In the genomic region with DNA sequence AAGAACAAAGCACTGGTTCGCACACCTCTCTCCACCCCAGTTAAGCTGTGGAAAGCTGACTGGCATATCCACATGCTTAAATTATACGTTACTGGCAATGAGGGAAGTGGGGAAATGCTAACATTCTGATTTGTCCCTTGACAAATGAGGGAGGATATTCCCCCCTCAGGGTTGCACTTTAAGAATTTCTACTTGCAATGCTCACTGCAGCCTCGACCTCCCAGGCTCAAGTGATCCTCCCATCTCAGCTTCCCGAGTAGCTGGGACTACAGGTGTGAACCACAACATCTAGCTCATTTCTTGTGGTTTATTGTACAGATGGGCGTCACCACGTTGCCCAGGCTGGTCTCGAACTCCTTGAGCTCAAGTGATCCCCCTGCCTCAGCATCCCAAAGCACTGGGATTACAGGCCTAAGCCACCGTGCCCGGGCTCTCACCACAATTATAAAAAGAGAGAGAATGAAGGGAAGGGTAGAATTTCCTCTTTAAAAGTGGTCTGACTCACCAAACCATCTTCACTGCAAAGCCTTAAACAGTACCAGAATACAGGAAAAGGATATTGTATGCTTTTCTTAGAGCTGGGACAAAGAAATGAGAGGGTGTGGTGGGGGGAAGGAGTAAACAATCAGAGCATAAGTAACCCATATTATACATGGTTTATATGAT, we compare ENCODE assay signal across 9 cellular contexts. TPM values are rescaled to one million over a fixed set of nuclear protein-coding genes. Genes with fewer than 3 reads are reported as not detected.
DNase-seq lines count a peak whose midpoint lies in the region; ATAC-seq, FAIRE-seq and TF ChIP-seq lines count a peak whose summit lies in the region.
"Had no signal": no experiment of that assay in that cellular context is flagged by ENCODE, and none has a peak within 500 bp of the region (broad histone marks: within the 10 kb centered on the region; RNA-seq: fewer than 3 reads in every experiment).

No MANE protein-coding gene starts in this region.

- TF ChIP-seq RAD21 in GM12878 (IDR thresholded peaks at IDR 0.05; ENCODE audit: insufficient read depth, low read depth, low read length) = no peak

- no TSS peak for BruUV-seq in GM12878 (replicated peaks; lab: Mats Ljungman, UMichigan)

- H3K79me2 ChIP-seq in DND-41 (ENCODE audit: insufficient read depth, low read length) (peaks cover 100% of the 10 kb centered on the region), GM12878 (ENCODE audit: control insufficient read depth, insufficient read depth, low read length) (peaks cover 99% of the 10 kb centered on the region)

- H3K4me3 ChIP-seq in DND-41 (ENCODE audit: low read depth in 1 of 2, low read length in 2 of 2) = no peak overlapping the region
- no peak overlapping the region for H3K4me3 ChIP-seq in GM12878
- H3K4me3 ChIP-seq in naive thymus-derived CD4-positive, alpha-beta T cell (ENCODE audit: low read length) = peak overlapping the region; percentile 10

- CTCF ChIA-PET in GM12878 (lab: Yijun Ruan, JAX) = interaction anchor here (0.6 to 7.4 kb wide), 12 partner anchors 9 to 135 kb away, joined by 3 to 64 read pairs (median 4); no protein-coding TSS in a partner anchor
- CTCF ChIA-PET in naive thymus-derived CD4-positive, alpha-beta T cell (lab: Charles Lee) = interaction anchor here (1.1 kb wide), 1 partner anchor 9 kb away, joined by 4 read pairs; no protein-coding TSS in a partner anchor

- H3K9ac ChIP-seq in DND-41 (ENCODE audit: low read depth, low read length) (no peak overlapping the region), GM12878 (ENCODE audit: control insufficient read depth, insufficient read depth, low read length) (no peak overlapping the region)
- H3K9ac ChIP-seq: parathyroid adenoma had no signal

- TF ChIP-seq POLR2A in GM12878 (IDR thresholded peaks at IDR 0.05; ENCODE audit: low read depth, low read length) = no peak

- TF ChIP-seq CTCF in DND-41 (IDR thresholded peaks at IDR 0.05; ENCODE audit: borderline replicate concordance, extremely low read depth, low read length, poor library complexity, severe bottlenecking) (no peak), GM12878 (IDR thresholded peaks at IDR 0.05 in 2 of 3, conservative IDR thresholded peaks at IDR 0.05 in 1 of 3; ENCODE audit: control insufficient read depth in 2 of 3, extremely low read depth in 1 of 3, insufficient read depth in 1 of 3, low read depth in 3 of 3, low read length in 3 of 3) (no peak)

- H3K4me1 Mint-ChIP-seq in naive thymus-derived CD4-positive, alpha-beta T cell = peaks cover 78 to 100% (median 90%) of the 10 kb centered on the region in 7 donors

- H3K36me3 ChIP-seq in DND-41 (ENCODE audit: insufficient read depth, low read length) = peaks cover 13% of the 10 kb centered on the region; the same call in 1 of the 2 replicates
- H3K36me3 ChIP-seq in GM12878 (ENCODE audit: control insufficient read depth in 2 of 2, insufficient read depth in 2 of 2, low read length in 1 of 2) = no peaks in the 10 kb centered on the region
- no peaks in the 10 kb centered on the region for H3K36me3 ChIP-seq in naive thymus-derived CD4-positive, alpha-beta T cell (ENCODE audit: control insufficient read depth in 2 of 3, insufficient read depth in 3 of 3, low read length in 3 of 3)

- peak; percentile 54 for DNase-seq in DND-41
- DNase-seq in NCI-H2227 (lab: John Stamatoyannopoulos, UW; ENCODE audit: unreplicated experiment) = peak; percentile 27
- no peak for DNase-seq in GM12878 (ENCODE audit: low read depth, low spot score)
- peak in 3 of 9 donors; percentile 14 to 44 (median 24) for DNase-seq in naive thymus-derived CD4-positive, alpha-beta T cell
- no peak for DNase-seq in middle frontal gyrus (ENCODE audit: extremely low spot score, low spot score)
- no peak for DNase-seq in NCI-H774 (lab: John Stamatoyannopoulos, UW)

- H2AFZ ChIP-seq in DND-41 (ENCODE audit: low read depth, low read length) = no peak overlapping the region
- no peak overlapping the region for H2AFZ ChIP-seq in GM12878 (ENCODE audit: control insufficient read depth, low read depth, low read length)
- H2AFZ ChIP-seq: parathyroid adenoma had no signal

- H3K9me3 ChIP-seq in DND-41 (ENCODE audit: insufficient read depth, low read length, severe bottlenecking) (no peaks in the 10 kb centered on the region), GM12878 (replicated peaks; ENCODE audit: control insufficient read depth, insufficient read depth, low read length) (no peaks in the 10 kb centered on the region)
- H3K9me3 ChIP-seq in naive thymus-derived CD4-positive, alpha-beta T cell (ENCODE audit: control insufficient read depth in 2 of 3, low read length in 3 of 3) = no peaks in the 10 kb centered on the region

- WGBS in GM12878 (ENCODE audit: insufficient coverage, insufficient replicate concordance, low lambda C conversion rate, missing lambda C conversion rate) = 69% methylated on average over 9 of the region's 9 CpGs

- no peak overlapping the region for H3K4me2 ChIP-seq in DND-41 (ENCODE audit: insufficient read depth, low read length)
- peak overlapping the region; percentile 77 for H3K4me2 ChIP-seq in GM12878 (ENCODE audit: control insufficient read depth, insufficient read depth)

- in situ Hi-C loops in GM12878 (cut with MboI) = no loop called here

- TF ChIP-seq EP300 in GM12878 (IDR thresholded peaks at IDR 0.05; ENCODE audit: borderline replicate concordance in 1 of 2, control insufficient read depth in 1 of 2, low read depth in 2 of 2, low read length in 2 of 2) = no peak

- peak overlapping the region; percentile 57 to 82 (median 70) for H3K4me3 Mint-ChIP-seq in naive thymus-derived CD4-positive, alpha-beta T cell

- peak overlapping the region; percentile 19; the same call in 1 of the 2 replicates for H3K27ac ChIP-seq in DND-41 (ENCODE audit: low read length)
- peak overlapping the region; percentile 29 for H3K27ac ChIP-seq in GM12878 (ENCODE audit: control insufficient read depth, insufficient read depth)
- H3K27ac ChIP-seq in naive thymus-derived CD4-positive, alpha-beta T cell (ENCODE audit: low read depth, low read length) = peak overlapping the region; percentile 27
- H3K27ac ChIP-seq: parathyroid adenoma had no signal

- POLR2A ChIA-PET in GM12878 (lab: Charles Lee) = interaction anchor here (0.5 to 8.1 kb wide), 7 partner anchors 10 to 880 kb away, joined by 3 to 124 read pairs (median 4); no protein-coding TSS in a partner anchor
- POLR2A ChIA-PET in naive thymus-derived CD4-positive, alpha-beta T cell (lab: Charles Lee) = interaction anchor here (0.7 to 2.0 kb wide), 5 partner anchors 8 to 44 kb away, joined by 3 to 7 read pairs (median 3); no protein-coding TSS in a partner anchor

- H3K27me3 ChIP-seq in DND-41 (ENCODE audit: insufficient read depth, low read length, poor library complexity) (no peaks in the 10 kb centered on the region), GM12878 (replicated peaks in 1 of 2; ENCODE audit: control insufficient read depth in 2 of 2, insufficient read depth in 2 of 2, low read length in 1 of 2) (no peaks in the 10 kb centered on the region)
- H3K27me3 ChIP-seq in naive thymus-derived CD4-positive, alpha-beta T cell (ENCODE audit: control insufficient read depth in 2 of 2, insufficient read depth in 2 of 2, low read length in 2 of 2) = no peaks in the 10 kb centered on the region

- intact Hi-C loops in GM12878 (cut with micrococcal nuclease; ENCODE audit: unreplicated experiment) = loop anchor here (2.0 kb wide), 1 partner anchor 13 kb away; no protein-coding TSS in a partner anchor
- intact Hi-C loops in naive thymus-derived CD4-positive, alpha-beta T cell (cut with micrococcal nuclease) = loop anchor here (1.0 to 5.0 kb wide), 6 partner anchors 8 to 38 kb away; a partner anchor contains a TSS

- H3K27ac Mint-ChIP-seq in naive thymus-derived CD4-positive, alpha-beta T cell = peak overlapping the region; percentile 4 to 87 (median 66)

- ATAC-seq in DND-41 (ENCODE audit: insufficient read depth, low read depth) (peak; percentile 82), GM12878 (no peak), HG02870 (IDR thresholded peaks at IDR 0.05; ENCODE audit: unreplicated experiment) (no peak), GM18870 (IDR thresholded peaks at IDR 0.05; ENCODE audit: unreplicated experiment) (no peak)
- ATAC-seq in naive thymus-derived CD4-positive, alpha-beta T cell = peak; percentile 58

- peaks cover 97% of the 10 kb centered on the region for H4K20me1 ChIP-seq in DND-41 (ENCODE audit: insufficient read depth, low read length)
- peaks cover 14% of the 10 kb centered on the region; the same call in 1 of the 2 replicates for H4K20me1 ChIP-seq in GM12878 (ENCODE audit: control insufficient read depth, insufficient read depth)

- RAD21 ChIA-PET in GM12878 (lab: Charles Lee; ENCODE audit: unreplicated experiment) = interaction anchor here (0.6 to 11.0 kb wide), 8 partner anchors 10 to 110 kb away, joined by 3 to 130 read pairs (median 5); a partner anchor contains a TSS

- SMC1A ChIA-PET in GM12878 (lab: Charles Lee; ENCODE audit: uncharacterized antibody, unreplicated experiment) = interaction anchor here (1.0 to 18.2 kb wide), 13 partner anchors 9 to 110 kb away, joined by 3 to 478 read pairs (median 9); a partner anchor contains a TSS

- peaks cover 4 to 13% (median 5%) of the 10 kb centered on the region in 5 donors for H3K36me3 Mint-ChIP-seq in naive thymus-derived CD4-positive, alpha-beta T cell

- H3K9me3 Mint-ChIP-seq in naive thymus-derived CD4-positive, alpha-beta T cell = no peaks in the 10 kb centered on the region

- peaks cover 42% of the 10 kb centered on the region for H3K4me1 ChIP-seq in DND-41 (ENCODE audit: insufficient read depth, low read length)
- H3K4me1 ChIP-seq in GM12878 (ENCODE audit: control insufficient read depth, insufficient read depth, low read length) = peaks cover 90% of the 10 kb centered on the region
- peaks cover 87 to 89% of the 10 kb centered on the region in 2 donors for H3K4me1 ChIP-seq in naive thymus-derived CD4-positive, alpha-beta T cell (ENCODE audit: control insufficient read depth in 2 of 2, insufficient read depth in 2 of 2, low read length in 2 of 2)

- no peaks in the 10 kb centered on the region for H3K27me3 Mint-ChIP-seq in naive thymus-derived CD4-positive, alpha-beta T cell

- FAIRE-seq in GM12878 (lab: Jason Lieb, UNC) = no peak

RNA-seq across cellular contexts. Expression of a gene that starts 38.9 kb away (rescaled TPM):
- 808 and 890 TPM in 2 replicates for total RNA-seq in GM12878 (2013; cell fraction: nucleolus; rRNA removed)
- total RNA-seq in GM12878 (2014; rRNA removed) = 38.1 and 41.9 TPM in 2 replicates
- 55.1 and 58.9 TPM in 2 replicates for total RNA-seq in GM12878 (2014; rRNA removed; fragmentation: Illumina TruSeq; extraction: Trizol)
- 53.1 and 60.6 TPM in 2 replicates for total RNA-seq in GM12878 (2021)
- polyA plus RNA-seq in GM12878 (2011; ENCODE audit: low read depth) = 19.3 TPM
- 29.8 and 35.5 TPM in 2 replicates for polyA plus RNA-seq in GM12878 (2011; rRNA removed)
- polyA plus RNA-seq in GM12878 (2011; cell fraction: cytosol; rRNA removed) = 19.6 and 36.4 TPM in 2 replicates
- 91.2 and 109 TPM in 2 replicates for polyA plus RNA-seq in GM12878 (2011; cell fraction: nucleus; rRNA removed)
- polyA plus RNA-seq in GM12878 (2012) = 21.5 and 25.3 TPM in 2 replicates
- 27.4 and 30.2 TPM in 2 replicates for polyA plus RNA-seq in GM12878 (2014; fragmentation: Illumina TruSeq; extraction: Trizol)
- polyA plus RNA-seq in GM12878 (2014; fragmentation: Nextera tagmentation; extraction: Ambion mirVana) = 1 to 10 TPM; 4.7 to 8.8 TPM
- polyA plus RNA-seq in GM12878 (2014; rRNA removed) = 21.8 and 28.6 TPM in 2 replicates
- 10 to 100 TPM; 17.9 to 22.1 TPM for polyA plus RNA-seq in GM12878 (2016; fragmentation: Nextera tagmentation; extraction: Ambion mirVana)
- polyA minus RNA-seq in GM12878 (2011; rRNA and poly(A)+ RNA removed) = 165 and 213 TPM in 2 replicates
- 49.7 and 57.3 TPM in 2 replicates for polyA minus RNA-seq in GM12878 (2011; cell fraction: cytosol; rRNA and poly(A)+ RNA removed)
- polyA minus RNA-seq in GM12878 (2011; cell fraction: nucleus; rRNA and poly(A)+ RNA removed) = 183 and 241 TPM in 2 replicates
- total RNA-seq in naive thymus-derived CD4-positive, alpha-beta T cell = 100 to 1,000 TPM; 121 to 230 (median 202) TPM
- polyA plus RNA-seq in naive thymus-derived CD4-positive, alpha-beta T cell = 10 to 100 TPM; 17.4 to 24.0 TPM

Comparison
In these comparisons a context has a peak if more than half of its experiments do, and no peak if none do; other contexts are left out.
1. ATAC-seq: peak in DND-41 (single experiment) and naive thymus-derived CD4-positive, alpha-beta T cell (single experiment); none in GM12878 (single experiment), HG02870 (single experiment) and GM18870 (single experiment).
2. DNase-seq: peak in DND-41 (single experiment) and NCI-H2227 (single experiment); none in GM12878 (single experiment), middle frontal gyrus (single experiment) and NCI-H774 (single experiment).
3. Peak in every context shown above with its lines, with median percentiles within 50 percentile points of each other: H3K27ac ChIP-seq.